8 cellular contexts compared by ENCODE assay signal in the genomic region with DNA sequence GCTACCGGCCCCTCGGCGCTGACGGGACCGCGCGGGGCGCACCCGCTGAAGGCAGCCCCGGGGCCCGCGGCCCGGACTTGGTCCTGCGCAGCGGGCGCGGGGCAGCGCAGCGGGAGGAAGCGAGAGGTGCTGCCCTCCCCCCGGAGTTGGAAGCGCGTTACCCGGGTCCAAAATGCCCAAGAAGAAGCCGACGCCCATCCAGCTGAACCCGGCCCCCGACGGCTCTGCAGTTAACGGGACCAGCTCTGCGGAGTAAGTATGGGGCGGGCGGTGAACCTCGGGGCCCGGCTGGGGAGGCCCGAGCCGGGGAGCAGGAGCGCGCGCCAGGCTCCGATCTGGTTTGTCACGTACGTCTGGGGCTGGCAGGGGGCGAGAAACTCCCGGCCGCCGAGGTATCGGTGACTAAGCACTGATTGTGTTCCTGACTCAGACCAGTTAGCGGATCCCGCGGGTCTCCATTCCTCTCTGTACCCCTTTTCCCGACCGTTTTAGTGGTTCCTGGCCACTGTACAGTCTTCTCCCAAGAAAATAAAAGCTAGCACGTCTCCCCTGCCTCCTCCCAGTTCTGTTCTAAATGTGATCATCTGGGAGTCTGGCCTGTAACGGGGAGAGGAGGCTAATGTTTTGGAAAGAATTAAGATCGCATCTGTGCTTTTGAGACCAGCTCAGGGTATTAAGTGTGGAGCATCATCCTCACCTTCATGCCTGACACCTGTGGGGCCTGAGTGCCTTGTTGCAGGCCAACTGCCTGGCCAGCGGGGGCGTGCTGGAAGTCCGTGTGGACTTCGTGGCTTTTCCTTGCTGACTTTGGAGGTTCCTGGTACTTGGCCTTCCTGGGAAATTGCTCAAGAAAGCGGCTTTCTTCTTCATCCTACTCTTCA. TPM values are rescaled to one million over a fixed set of nuclear protein-coding genes. Genes with fewer than 3 reads are reported as not detected.
A peak's percentile ranks its signal among the peaks of the same experiment; 100 is the strongest.
DNase-seq lines count a peak whose midpoint lies in the region; ATAC-seq lines count a peak whose summit lies in the region.

No MANE protein-coding gene starts in this region.

- DNase-seq in Caki2 (ENCODE audit: low read depth) (peak; percentile 58), LHCN-M2 (ENCODE audit: low read depth) (peak; percentile 63), kidney tubule cell (ENCODE audit: low spot score) (peak; percentile 83), DMS153 treated with DMSO at 0.1 percent for 48 hours (lab: John Stamatoyannopoulos, UW; ENCODE audit: unreplicated experiment) (no peak)
- DNase-seq in activated CD4-positive, CD25-positive, alpha-beta regulatory T cell treated with anti-CD3 and anti-CD28 coated beads, Interleukin-2, amount 50 U/mL, for 72 hours, result peak; percentile 73
- DNase-seq in central memory CD4-positive, alpha-beta T cell, result peak; percentile 51
- DNase-seq in stimulated activated CD4-positive, alpha-beta T cell treated with anti-CD3 and anti-CD28 coated beads, Interleukin-1b, Interleukin-23, amount 100 ng/mL, for 24 hours (ENCODE audit: low read depth in 4 of 4, low spot score in 1 of 4), result peak; percentile 63 to 80 (median 73)

- peak; percentile 11 for ATAC-seq in GM21515 (IDR thresholded peaks at IDR 0.05; ENCODE audit: unreplicated experiment)

- in situ Hi-C loops in Caki2 (cut with HindIII; ENCODE audit: low pct_unique_long_range_greater_than_20kb, low sequenced_read_pairs), result no loop called here

RNA-seq across cellular contexts. Expression of gene MAP2K1, which starts 0.7 kb away (rescaled TPM):
- 10.0 and 21.2 TPM in 2 replicates for total RNA-seq in Caki2 (2014; rRNA removed; shearing (Covaris generic); ENCODE audit: low replicate concordance)
- 60.5 and 68.4 TPM in 2 replicates for total RNA-seq in LHCN-M2 (2014; rRNA removed)
- 41.6 TPM for polyA plus RNA-seq in LHCN-M2 (2012)

RNA-seq across cellular contexts. Expression of gene TIPIN, which starts 30.9 kb away (rescaled TPM):
- 14.8 and 30.0 TPM in 2 replicates for total RNA-seq in Caki2 (2014; rRNA removed; shearing (Covaris generic); ENCODE audit: low replicate concordance)
- 19.6 and 23.2 TPM in 2 replicates for total RNA-seq in LHCN-M2 (2014; rRNA removed)
- 12.3 TPM for polyA plus RNA-seq in LHCN-M2 (2012)
